ENCODE assay signal across 8 cellular contexts in genomic region chr12:51217968-51218606, GRCh38. TPM values are rescaled to one million over a fixed set of nuclear protein-coding genes. Genes with fewer than 3 reads are reported as not detected.
A peak's percentile ranks its signal among the peaks of the same experiment; 100 is the strongest.
DNase-seq lines count a peak whose midpoint lies in the region; ATAC-seq, FAIRE-seq and TF ChIP-seq lines count a peak whose summit lies in the region.

Gene POU6F1 (minus strand): TSS chr12:51218062. CDS start chr12:51206836, 11,226 bp downstream.

- H3K27me3 ChIP-seq in Peyer's patch: no peaks in the 10 kb centered on the region

- H3K27ac ChIP-seq in Peyer's patch: peak within 1 kb of the TSS; percentile 94 to 97 (median 96)

- H3K9me3 Mint-ChIP-seq in activated T-helper 2 cell treated with anti-CD3 and anti-CD28 coated beads, Interferon-gamma antibody, Interleukin-2, Interleukin-4, amounts not matched to agents 10 μg/mL and 5 μg/mL and 100 μg/mL, durations not matched to agents 14 hours and 24 hours and 36 hours: no peaks in the 10 kb centered on the region
- no peaks in the 10 kb centered on the region for H3K9me3 Mint-ChIP-seq in natural killer cell treated with Interleukin-12 subunit alpha and Interleukin-12 subunit beta and Interleukin-15 and Interleukin-18, amount 100 ng/mL, for 72 hours

- intact Hi-C loops in activated T-helper 2 cell treated with anti-CD3 and anti-CD28 coated beads, Interferon-gamma antibody, Interleukin-2, Interleukin-4, amounts not matched to agents 10 μg/mL and 5 μg/mL and 100 μg/mL, durations not matched to agents 14 hours and 24 hours and 36 hours (cut with micrococcal nuclease): loop anchor here (1.0 to 2.0 kb wide), 2 partner anchors 20 to 45 kb away; partner anchors contain the start of genes DAZAP2 and TFCP2

- peak within 1 kb of the TSS; percentile 71 for H3K4me3 Mint-ChIP-seq in activated T-helper 2 cell treated with anti-CD3 and anti-CD28 coated beads, Interferon-gamma antibody, Interleukin-2, Interleukin-4, amounts not matched to agents 10 μg/mL and 5 μg/mL and 100 μg/mL, durations not matched to agents 14 hours and 24 hours and 36 hours (ENCODE audit: low read depth)
- H3K4me3 Mint-ChIP-seq in natural killer cell treated with Interleukin-12 subunit alpha and Interleukin-12 subunit beta and Interleukin-15 and Interleukin-18, amount 100 ng/mL, for 72 hours: peak within 1 kb of the TSS; percentile 88

- H3K4me3 ChIP-seq in Peyer's patch (peak within 1 kb of the TSS; percentile 72 to 99 (median 87)), fibroblast of pulmonary artery (replicated peaks; ENCODE audit: low read depth, low read length) (peak within 1 kb of the TSS; percentile 76)

- H3K9me3 ChIP-seq in Peyer's patch: no peaks in the 10 kb centered on the region

- H3K4me1 Mint-ChIP-seq in activated T-helper 2 cell treated with anti-CD3 and anti-CD28 coated beads, Interferon-gamma antibody, Interleukin-2, Interleukin-4, amounts not matched to agents 10 μg/mL and 5 μg/mL and 100 μg/mL, durations not matched to agents 14 hours and 24 hours and 36 hours (ENCODE audit: low read depth): peaks cover 13% of the 10 kb centered on the region
- peaks cover 10 to 13% of the 10 kb centered on the region in 2 donors for H3K4me1 Mint-ChIP-seq in natural killer cell treated with Interleukin-12 subunit alpha and Interleukin-12 subunit beta and Interleukin-15 and Interleukin-18, amount 100 ng/mL, for 72 hours (ENCODE audit: low read depth in 2 of 2)

- H3K36me3 Mint-ChIP-seq in activated T-helper 2 cell treated with anti-CD3 and anti-CD28 coated beads, Interferon-gamma antibody, Interleukin-2, Interleukin-4, amounts not matched to agents 10 μg/mL and 5 μg/mL and 100 μg/mL, durations not matched to agents 14 hours and 24 hours and 36 hours (ENCODE audit: low read depth): peaks cover 3% of the 10 kb centered on the region
- no peaks in the 10 kb centered on the region for H3K36me3 Mint-ChIP-seq in natural killer cell treated with Interleukin-12 subunit alpha and Interleukin-12 subunit beta and Interleukin-15 and Interleukin-18, amount 100 ng/mL, for 72 hours

- TF ChIP-seq CTCF in D721Med (IDR thresholded peaks at IDR 0.05; ENCODE audit: insufficient read depth, missing control alignments) (peak; percentile 9), Peyer's patch (IDR thresholded peaks at IDR 0.05) (peak in 5 of 6 experiments; percentile 32 to 84 (median 64)), fibroblast of pulmonary artery (IDR thresholded peaks at IDR 0.05; ENCODE audit: low read length, missing control alignments) (peak; percentile 47)

- TF ChIP-seq POLR2A in Peyer's patch (IDR thresholded peaks at IDR 0.05): peak in 1 of 2 donors; percentile 13

- H3K4me1 ChIP-seq in Peyer's patch: peaks cover 0 to 11% (median 5%) of the 10 kb centered on the region in 4 donors

- ATAC-seq in GM21381 (IDR thresholded peaks at IDR 0.05; ENCODE audit: unreplicated experiment): peak; percentile 80
- ATAC-seq in natural killer cell treated with Interleukin-12 subunit alpha and Interleukin-12 subunit beta and Interleukin-15 and Interleukin-18, amount 100 ng/mL, for 72 hours: peak; percentile 84 to 87
- peak; percentile 80 for ATAC-seq in stimulated activated naive CD8-positive, alpha-beta T cell treated with anti-CD3 and anti-CD28 coated beads, Interleukin-15, Interleukin-2, amounts not matched to agents 100 U/mL and 50 U/mL, for 24 hours

- H3K27ac Mint-ChIP-seq in activated T-helper 2 cell treated with anti-CD3 and anti-CD28 coated beads, Interferon-gamma antibody, Interleukin-2, Interleukin-4, amounts not matched to agents 10 μg/mL and 5 μg/mL and 100 μg/mL, durations not matched to agents 14 hours and 24 hours and 36 hours: peak within 1 kb of the TSS; percentile 71
- H3K27ac Mint-ChIP-seq in natural killer cell treated with Interleukin-12 subunit alpha and Interleukin-12 subunit beta and Interleukin-15 and Interleukin-18, amount 100 ng/mL, for 72 hours: peak within 1 kb of the TSS; percentile 84 to 94

- FAIRE-seq in D721Med (lab: Jason Lieb, UNC): no peak

- no peaks in the 10 kb centered on the region for H3K36me3 ChIP-seq in Peyer's patch

- DNase-seq in D721Med (ENCODE audit: insufficient read length, low spot score): peak; percentile 87
- DNase-seq in HuH-7 (ENCODE audit: low spot score): peak; percentile 85
- DNase-seq in Peyer's patch: peak; percentile 66 to 81 (median 80)
- DNase-seq in activated T-helper 2 cell treated with anti-CD3 and anti-CD28 coated beads, Interferon-gamma antibody, Interleukin-2, Interleukin-4, amounts not matched to agents 10 μg/mL and 5 μg/mL and 100 μg/mL, durations not matched to agents 14 hours and 24 hours and 36 hours (ENCODE audit: low spot score): peak; percentile 57
- peak; percentile 79 for DNase-seq in fibroblast of pulmonary artery (ENCODE audit: low read depth)
- peak; percentile 71 for DNase-seq in natural killer cell treated with Interleukin-12 subunit alpha and Interleukin-12 subunit beta and Interleukin-15 and Interleukin-18, amount 100 ng/mL, for 72 hours (ENCODE audit: low spot score)
- peak; percentile 71 for DNase-seq in stimulated activated naive CD8-positive, alpha-beta T cell treated with anti-CD3 and anti-CD28 coated beads, Interleukin-15, Interleukin-2, amounts not matched to agents 100 U/mL and 50 U/mL, for 24 hours

- H3K27me3 Mint-ChIP-seq in activated T-helper 2 cell treated with anti-CD3 and anti-CD28 coated beads, Interferon-gamma antibody, Interleukin-2, Interleukin-4, amounts not matched to agents 10 μg/mL and 5 μg/mL and 100 μg/mL, durations not matched to agents 14 hours and 24 hours and 36 hours (ENCODE audit: low read depth): no peaks in the 10 kb centered on the region
- H3K27me3 Mint-ChIP-seq in natural killer cell treated with Interleukin-12 subunit alpha and Interleukin-12 subunit beta and Interleukin-15 and Interleukin-18, amount 100 ng/mL, for 72 hours: peaks cover 0 to 3% of the 10 kb centered on the region in 2 donors

RNA-seq across cellular contexts. Expression of gene POU6F1, which starts in this region (rescaled TPM):
- total RNA-seq in Peyer's patch: 10 to 100 TPM in 1 of 4 donors, 1 to 10 TPM in 3; 1.4 to 19.8 (median 6.6) TPM
- total RNA-seq in activated T-helper 2 cell treated with anti-CD3 and anti-CD28 coated beads, Interferon-gamma antibody, Interleukin-2, Interleukin-4, amounts not matched to agents 10 μg/mL and 5 μg/mL and 100 μg/mL, durations not matched to agents 14 hours and 24 hours and 36 hours: 4.9 and 5.5 TPM in 2 replicates
- total RNA-seq in natural killer cell treated with Interleukin-12 subunit alpha and Interleukin-12 subunit beta and Interleukin-15 and Interleukin-18, amount 100 ng/mL, for 72 hours: 1 to 10 TPM; 3.6 to 5.3 TPM

Comparison
In these comparisons a context has a peak if more than half of its experiments do, and no peak if none do; other contexts are left out.
1. Peak in every context shown above with its lines: DNase-seq, ATAC-seq, H3K4me3 ChIP-seq and H3K27ac ChIP-seq.
2. CTCF ChIP-seq: peak in every context shown above with its lines; median percentile 64 in Peyer's patch; 47 in fibroblast of pulmonary artery; 9 in D721Med.